In the genomic region with DNA sequence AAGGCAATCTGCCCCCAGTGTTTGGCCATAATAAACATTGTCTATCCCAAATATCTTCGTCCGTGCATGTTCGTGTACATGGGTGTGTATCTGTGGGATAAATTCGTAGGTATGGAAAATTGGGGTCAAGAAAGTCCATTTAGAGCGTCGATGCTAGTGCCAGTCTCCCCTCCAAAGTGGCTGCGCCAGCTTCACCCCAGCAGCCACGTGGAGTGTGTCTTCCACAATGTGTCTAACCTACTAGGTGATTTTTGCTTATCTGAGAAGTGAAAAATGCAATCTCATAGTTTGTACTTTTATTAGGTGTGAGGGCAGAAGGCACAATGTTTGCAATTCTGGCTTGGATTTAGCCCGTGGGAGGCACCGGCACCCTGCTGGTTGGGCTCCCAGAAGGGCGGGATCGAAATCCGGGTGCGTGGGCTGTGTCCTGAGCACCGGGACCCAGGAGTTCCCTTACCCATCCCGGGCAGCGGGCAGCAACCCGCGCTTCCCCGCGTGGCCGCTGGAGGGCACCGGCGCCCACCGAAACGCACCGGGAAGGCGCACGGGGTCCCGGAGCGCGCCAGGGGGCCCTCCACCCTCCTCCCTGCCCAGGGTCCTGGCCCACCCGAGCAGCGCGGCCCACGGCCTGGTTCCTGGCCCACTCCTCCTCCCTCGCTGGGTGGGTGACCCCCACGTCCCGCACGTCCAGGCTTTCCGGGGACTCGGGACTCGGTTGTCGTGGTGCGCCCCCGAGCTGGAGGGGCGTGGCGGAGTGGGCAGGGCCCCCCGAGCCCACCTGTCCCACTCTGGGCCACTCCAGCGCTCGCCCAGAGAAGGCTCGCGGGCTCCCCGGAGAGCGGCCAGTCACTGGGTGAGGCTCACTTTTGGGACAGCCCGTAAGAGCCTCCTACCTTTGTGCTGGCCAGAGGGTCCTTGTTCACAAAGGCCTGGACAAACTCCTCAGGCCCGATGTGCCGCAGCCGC, we compare ENCODE assay signal across 8 cellular contexts. TPM values are rescaled to one million over a fixed set of nuclear protein-coding genes. Genes with fewer than 3 reads are reported as not detected.
DNase-seq lines count a peak whose midpoint lies in the region; ATAC-seq and TF ChIP-seq lines count a peak whose summit lies in the region.

No MANE protein-coding gene starts in this region.

- no peaks in the 10 kb centered on the region for H3K79me2 ChIP-seq in GM23248 (ENCODE audit: insufficient read depth)
- H3K79me2 ChIP-seq in fibroblast of lung (ENCODE audit: control insufficient read depth, insufficient read depth, low read length) = no peaks in the 10 kb centered on the region

- H3K27me3 Mint-ChIP-seq in neural crest cell (ENCODE audit: low read depth) = no peaks in the 10 kb centered on the region

- H3K27ac ChIP-seq in GM23248 = no peak overlapping the region
- no peak overlapping the region for H3K27ac ChIP-seq in fibroblast of lung (ENCODE audit: insufficient read depth, low read length)

- no peaks in the 10 kb centered on the region for H3K4me1 ChIP-seq in GM23248 (ENCODE audit: insufficient read depth)
- H3K4me1 ChIP-seq in fibroblast of lung (ENCODE audit: control insufficient read depth, extremely low read depth, insufficient read depth, low read length) = no peaks in the 10 kb centered on the region

- no peaks in the 10 kb centered on the region for H3F3A ChIP-seq in GM23248 (ENCODE audit: insufficient read depth)

- no peak for DNase-seq in AG09319 (ENCODE audit: extremely low read depth, low read depth)
- peak; percentile 24 for DNase-seq in GM23248
- peak; percentile 57 for DNase-seq in activated CD4-positive, alpha-beta T cell treated with anti-CD3 and anti-CD28 coated beads for 48 hours
- DNase-seq in fibroblast of lung (ENCODE audit: low read depth in 2 of 2) = peak in 1 of 2 donors; percentile 5
- peak; percentile 56 for DNase-seq in neural crest cell (ENCODE audit: low read depth, low spot score)
- no peak for DNase-seq in G401 (ENCODE audit: low spot score)

- ATAC-seq in GM18511 (IDR thresholded peaks at IDR 0.05; ENCODE audit: unreplicated experiment) (no peak), HG03135 (IDR thresholded peaks at IDR 0.05; ENCODE audit: unreplicated experiment) (no peak)

- H3K27me3 ChIP-seq in GM23248 (replicated peaks; ENCODE audit: insufficient read depth) = peaks cover 23% of the 10 kb centered on the region
- no peaks in the 10 kb centered on the region for H3K27me3 ChIP-seq in fibroblast of lung (ENCODE audit: control insufficient read depth, insufficient read depth, low read length)

- H2AFZ ChIP-seq in GM23248 = no peak overlapping the region
- no peak overlapping the region for H2AFZ ChIP-seq in fibroblast of lung (ENCODE audit: low read length)

- no peak overlapping the region for H3K4me3 Mint-ChIP-seq in neural crest cell

- H4K20me1 ChIP-seq in GM23248 (ENCODE audit: insufficient read depth) (no peaks in the 10 kb centered on the region), fibroblast of lung (ENCODE audit: control insufficient read depth, extremely low read depth, insufficient read depth, low read length) (no peaks in the 10 kb centered on the region)

- TF ChIP-seq CTCF in AG09319 (IDR thresholded peaks at IDR 0.05; ENCODE audit: low read depth, low read length) (peak; percentile 56), fibroblast of lung (conservative IDR thresholded peaks at IDR 0.05 in 1 of 2, IDR thresholded peaks at IDR 0.05 in 1 of 2; ENCODE audit: low read depth in 1 of 2, low read length in 2 of 2) (peak; percentile 68 to 69), neural crest cell (conservative IDR thresholded peaks at IDR 0.05) (peak; percentile 87)

- H3K4me1 Mint-ChIP-seq in neural crest cell = no peaks in the 10 kb centered on the region

- H3K4me2 ChIP-seq in GM23248 (ENCODE audit: unreplicated experiment) = no peak overlapping the region
- peak overlapping the region; percentile 13 for H3K4me2 ChIP-seq in fibroblast of lung (ENCODE audit: extremely low read depth, insufficient read depth, low read length)

- no peak overlapping the region for H3K27ac Mint-ChIP-seq in neural crest cell (ENCODE audit: unreplicated experiment)

- H3K4me3 ChIP-seq in GM23248 (no peak overlapping the region), fibroblast of lung (replicated peaks in 1 of 4; ENCODE audit: control extremely low read depth in 1 of 4, insufficient read depth in 1 of 4, low read depth in 3 of 4, low read length in 4 of 4) (no peak overlapping the region)

- H3K9me2 ChIP-seq in GM23248 (ENCODE audit: insufficient read depth) = no peaks in the 10 kb centered on the region

- H3K36me3 Mint-ChIP-seq in neural crest cell (ENCODE audit: low read depth) = no peaks in the 10 kb centered on the region

- in situ Hi-C loops in GM23248 (cut with MboI) (loop anchor here (25.0 kb wide), 1 partner anchor 910 kb away; a partner anchor contains a TSS), G401 (cut with HindIII; ENCODE audit: low sequenced_read_pairs) (no loop called here)

- no peaks in the 10 kb centered on the region for H3K9me3 ChIP-seq in GM23248 (ENCODE audit: low read depth)
- no peaks in the 10 kb centered on the region for H3K9me3 ChIP-seq in fibroblast of lung (ENCODE audit: control insufficient read depth, insufficient read depth, low read depth, low read length)

- H3K9me3 Mint-ChIP-seq in neural crest cell = no peaks in the 10 kb centered on the region

- WGBS in GM23248 (ENCODE audit: low coverage in 1 of 2, low lambda C conversion rate in 2 of 2, missing lambda C conversion rate in 2 of 2), 2 experiments = 61 to 63% methylated on average over 54 to 58 of the region's 59 CpGs

- no peak overlapping the region for H3K9ac ChIP-seq in GM23248
- H3K9ac ChIP-seq in fibroblast of lung (ENCODE audit: insufficient read depth, low read length) = no peak overlapping the region

- H3K36me3 ChIP-seq in GM23248 (ENCODE audit: low read depth) (no peaks in the 10 kb centered on the region), fibroblast of lung (ENCODE audit: control insufficient read depth, insufficient read depth, low read length) (no peaks in the 10 kb centered on the region)

RNA-seq across cellular contexts. Expression of a gene that starts 55.4 kb away (rescaled TPM):
- 32.9 and 49.8 TPM in 2 replicates for total RNA-seq in GM23248 (2014; rRNA removed; shearing (Covaris generic))
- polyA plus RNA-seq in GM23248 (2016; fragmentation: Nextera tagmentation; extraction: Ambion mirVana) (27.3 and 30.4 TPM in 2 replicates), fibroblast of lung (24.4 and 32.4 TPM in 2 replicates)
- total RNA-seq in fibroblast of lung (14.7 and 18.2 TPM in 2 replicates), neural crest cell (113 and 116 TPM in 2 replicates)
- polyA plus RNA-seq in fibroblast of lung (2012) = 19.2 and 22.2 TPM in 2 replicates
- polyA minus RNA-seq in fibroblast of lung (ENCODE audit: low replicate concordance) = 4.1 and 5.3 TPM in 2 replicates
- total RNA-seq in G401 (2014; rRNA removed; shearing (Covaris generic)) = 54.9 and 67.9 TPM in 2 replicates

Comparison
In these comparisons a context has a peak if more than half of its experiments do, and no peak if none do; other contexts are left out.
1. DNase-seq: peak in GM23248 (single experiment), activated CD4-positive, alpha-beta T cell treated with anti-CD3 and anti-CD28 coated beads for 48 hours (single experiment) and neural crest cell (single experiment); none in AG09319 (single experiment) and G401 (single experiment).
2. Peak in every context shown above with its lines, with median percentiles within 50 percentile points of each other: CTCF ChIP-seq.